Comparison of ENCODE assay signal across 20 cellular contexts in the genomic region with DNA sequence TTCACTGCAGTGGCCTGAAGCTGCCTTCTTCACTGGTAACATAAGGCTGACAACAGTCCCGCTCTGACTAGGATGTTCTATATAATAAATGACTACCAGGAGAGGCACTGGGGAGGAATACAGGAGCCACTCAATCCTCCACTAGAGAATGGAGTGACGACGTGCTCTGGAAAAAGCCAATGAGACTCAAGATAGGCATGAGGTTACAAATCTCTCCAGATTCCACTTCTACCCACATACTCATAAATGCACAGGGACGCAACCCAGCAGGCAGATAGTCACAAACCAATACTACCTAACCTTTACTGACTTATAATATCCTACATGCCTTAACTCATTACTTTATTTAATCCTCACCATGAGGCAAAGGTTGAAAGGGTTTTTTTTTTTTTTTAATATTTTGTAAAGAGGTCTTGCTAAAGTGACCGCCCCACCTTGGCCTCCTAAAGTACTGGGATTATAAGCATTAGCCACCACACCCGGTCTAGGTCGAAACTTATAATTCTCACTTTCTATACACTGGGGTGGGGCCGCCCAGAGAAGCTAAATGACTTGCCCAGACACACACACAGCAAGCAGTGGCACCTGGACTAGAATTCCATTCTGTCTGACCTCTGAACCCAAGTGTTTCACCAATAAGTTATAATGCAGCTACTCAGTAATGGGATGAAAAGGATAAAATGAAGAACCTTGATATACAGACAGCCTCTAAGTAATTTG. TPM values are rescaled to one million over a fixed set of nuclear protein-coding genes. Genes with fewer than 3 reads are reported as not detected.
DNase-seq lines count a peak whose midpoint lies in the region; ATAC-seq, FAIRE-seq and TF ChIP-seq lines count a peak whose summit lies in the region.
"Had no signal": no experiment of that assay in that cellular context is flagged by ENCODE, and none has a peak within 500 bp of the region (broad histone marks: within the 10 kb centered on the region; RNA-seq: fewer than 3 reads in every experiment).

No MANE protein-coding gene starts in this region.

- POLR2A ChIA-PET in GM12878 (lab: Charles Lee), result interaction anchor here (1.2 kb wide), 1 partner anchor 28 kb away, joined by 4 read pairs; no protein-coding TSS in a partner anchor

- no peak for FAIRE-seq in GM12878 (lab: Jason Lieb, UNC)

- peaks cover 32% of the 10 kb centered on the region for H3K4me1 Mint-ChIP-seq in activated CD8-positive, alpha-beta memory T cell treated with anti-CD3 and anti-CD28 coated beads, Interleukin-2, amount 10 ng/mL, durations not matched to agents 7 days and 5 days

- H3K4me3 Mint-ChIP-seq in activated CD8-positive, alpha-beta memory T cell treated with anti-CD3 and anti-CD28 coated beads, Interleukin-2, amount 10 ng/mL, durations not matched to agents 7 days and 5 days, result no peak overlapping the region
- H3K4me3 Mint-ChIP-seq: CD8-positive, alpha-beta T cell; dendritic cell treated with granulocyte-macrophage colony-stimulating factor and Interleukin-4, amounts not matched to agents 40 ng/mL and 50 ng/mL, for 4 days; nephron progenitor cell; T-helper 17 cell had no signal

- ATAC-seq in activated CD8-positive, alpha-beta memory T cell treated with anti-CD3 and anti-CD28 coated beads, Interleukin-2, amount 10 ng/mL, durations not matched to agents 7 days and 5 days, result no peak
- peak; percentile 96 for ATAC-seq in GM12878
- ATAC-seq in left lung, result peak; percentile 72
- no peak for ATAC-seq in GM18867 (IDR thresholded peaks at IDR 0.05; ENCODE audit: unreplicated experiment)
- ATAC-seq: activated CD4-positive, CD25-positive, alpha-beta regulatory T cell treated with anti-CD3 and anti-CD28 coated beads, Interleukin-2, amount 50 U/mL, for 24 hours; CD8-positive, alpha-beta T cell; T-helper 17 cell had no signal

- RAD21 ChIA-PET in GM12878 (lab: Charles Lee; ENCODE audit: unreplicated experiment), result no interaction called here

- H3K36me3 Mint-ChIP-seq in activated CD8-positive, alpha-beta memory T cell treated with anti-CD3 and anti-CD28 coated beads, Interleukin-2, amount 10 ng/mL, durations not matched to agents 7 days and 5 days, result no peaks in the 10 kb centered on the region
- H3K36me3 Mint-ChIP-seq: CD8-positive, alpha-beta T cell had no signal

- SMC1A ChIA-PET in GM12878 (lab: Charles Lee; ENCODE audit: uncharacterized antibody, unreplicated experiment), result interaction anchor here (0.7 to 1.0 kb wide), 3 partner anchors 9 to 32 kb away, joined by 3 read pairs; no protein-coding TSS in a partner anchor

- no peak for TF ChIP-seq POLR2A in GM12878 (IDR thresholded peaks at IDR 0.05; ENCODE audit: low read depth, low read length)
- TF ChIP-seq POLR2A in testis (IDR thresholded peaks at IDR 0.05), result no peak

- CTCF ChIA-PET in activated CD8-positive, alpha-beta memory T cell treated with anti-CD3 and anti-CD28 coated beads, Interleukin-2, amount 10 ng/mL, durations not matched to agents 7 days and 5 days (lab: Charles Lee), result no interaction called here
- CTCF ChIA-PET in GM12878 (lab: Yijun Ruan, JAX), result interaction anchor here (0.9 kb wide), 1 partner anchor 21 kb away, joined by 3 read pairs; no protein-coding TSS in a partner anchor

- H3K79me2 ChIP-seq in GM12878 (ENCODE audit: control insufficient read depth, insufficient read depth, low read length), result no peaks in the 10 kb centered on the region

- H3K27ac ChIP-seq in GM12878 (ENCODE audit: control insufficient read depth, insufficient read depth), result no peak overlapping the region
- no peak overlapping the region for H3K27ac ChIP-seq in left lung
- H3K27ac ChIP-seq in testis, result peak overlapping the region; percentile 12 to 76
- H3K27ac ChIP-seq: upper lobe of left lung had no signal

- no peak for TF ChIP-seq RAD21 in GM12878 (IDR thresholded peaks at IDR 0.05; ENCODE audit: insufficient read depth, low read depth, low read length)

- TF ChIP-seq CTCF in GM12878 (IDR thresholded peaks at IDR 0.05 in 2 of 3, conservative IDR thresholded peaks at IDR 0.05 in 1 of 3; ENCODE audit: control insufficient read depth in 2 of 3, extremely low read depth in 1 of 3, insufficient read depth in 1 of 3, low read depth in 3 of 3, low read length in 3 of 3), result no peak
- no peak for TF ChIP-seq CTCF in left lung (IDR thresholded peaks at IDR 0.05)
- TF ChIP-seq CTCF in testis (IDR thresholded peaks at IDR 0.05), result no peak

- no peaks in the 10 kb centered on the region for H3K27me3 Mint-ChIP-seq in activated CD8-positive, alpha-beta memory T cell treated with anti-CD3 and anti-CD28 coated beads, Interleukin-2, amount 10 ng/mL, durations not matched to agents 7 days and 5 days
- H3K27me3 Mint-ChIP-seq: dendritic cell treated with granulocyte-macrophage colony-stimulating factor and Interleukin-4, amounts not matched to agents 40 ng/mL and 50 ng/mL, for 4 days; T-helper 17 cell had no signal

- H4K20me1 ChIP-seq in GM12878 (ENCODE audit: control insufficient read depth, insufficient read depth), result no peaks in the 10 kb centered on the region; the same call in 1 of the 2 replicates

- intact Hi-C loops in GM12878 (cut with micrococcal nuclease; ENCODE audit: unreplicated experiment) (no loop called here), left lung (cut with DNase I) (no loop called here), testis (cut with DNase I; ENCODE audit: low total_unique reads) (no loop called here)

- no peaks in the 10 kb centered on the region for H3K27me3 ChIP-seq in GM12878 (replicated peaks in 1 of 2; ENCODE audit: control insufficient read depth in 2 of 2, insufficient read depth in 2 of 2, low read length in 1 of 2)
- H3K27me3 ChIP-seq in left lung, result no peaks in the 10 kb centered on the region
- no peaks in the 10 kb centered on the region for H3K27me3 ChIP-seq in testis
- H3K27me3 ChIP-seq: upper lobe of left lung had no signal

- H3K4me2 ChIP-seq in GM12878 (ENCODE audit: control insufficient read depth, insufficient read depth), result no peak overlapping the region; the same call in 1 of the 2 replicates

- no TSS peak for BruUV-seq in GM12878 (replicated peaks; lab: Mats Ljungman, UMichigan)

- H3K4me3 ChIP-seq in GM12878, result no peak overlapping the region
- H3K4me3 ChIP-seq in left lung, result no peak overlapping the region
- H3K4me3 ChIP-seq in testis, result no peak overlapping the region
- H3K4me3 ChIP-seq: upper lobe of left lung had no signal

- no peak for DNase-seq in activated CD8-positive, alpha-beta memory T cell treated with anti-CD3 and anti-CD28 coated beads, Interleukin-2, amount 10 ng/mL, durations not matched to agents 7 days and 5 days
- DNase-seq in activated CD8-positive, alpha-beta memory T cell treated with anti-CD3 and anti-CD28 coated beads, Interleukin-2, amount 50 U/mL, for 4 hours, result no peak
- no peak for DNase-seq in GM12878 (ENCODE audit: low read depth, low spot score)
- DNase-seq in left lung, result no peak
- DNase-seq in testis, result no peak
- no peak for DNase-seq in SKM-1 (lab: John Stamatoyannopoulos, UW; ENCODE audit: unreplicated experiment)
- DNase-seq in NCI-H1092 treated with DMSO at 0.1 percent for 48 hours (lab: John Stamatoyannopoulos, UW), result no peak
- DNase-seq: activated effector memory CD4-positive, alpha-beta T cell treated with anti-CD3 and anti-CD28 coated beads, Interleukin-2, amount 50 U/mL, for 16 hours; CD8-positive, alpha-beta T cell; NCI-H2171; NCI-H774; nephron progenitor cell; retina; RPMI8226; T-helper 17 cell had no signal

- in situ Hi-C loops in GM12878 (cut with MboI), result no loop called here

- H3K9ac ChIP-seq in GM12878 (ENCODE audit: control insufficient read depth, insufficient read depth, low read length), result no peak overlapping the region

- H3K4me1 ChIP-seq in GM12878 (ENCODE audit: control insufficient read depth, insufficient read depth, low read length) (peaks cover 7% of the 10 kb centered on the region; the same call in 1 of the 2 replicates), left lung (peaks cover 5 to 53% of the 10 kb centered on the region in 2 donors), testis (peaks cover 81% of the 10 kb centered on the region)

- H3K36me3 ChIP-seq in GM12878 (ENCODE audit: control insufficient read depth in 2 of 2, insufficient read depth in 2 of 2, low read length in 1 of 2), result no peaks in the 10 kb centered on the region
- H3K36me3 ChIP-seq in left lung, result no peaks in the 10 kb centered on the region
- H3K36me3 ChIP-seq in testis (ENCODE audit: low read depth, missing control alignments), result no peaks in the 10 kb centered on the region
- H3K36me3 ChIP-seq: upper lobe of left lung had no signal

- 59% methylated on average over 8 of the region's 8 CpGs for WGBS in GM12878 (ENCODE audit: insufficient coverage, insufficient replicate concordance, low lambda C conversion rate, missing lambda C conversion rate)
- WGBS in testis, 2 donors, result 91 to 96% methylated on average over 8 of the region's 8 CpGs

- H3K27ac Mint-ChIP-seq in activated CD8-positive, alpha-beta memory T cell treated with anti-CD3 and anti-CD28 coated beads, Interleukin-2, amount 10 ng/mL, durations not matched to agents 7 days and 5 days, result peak overlapping the region; percentile 3
- H3K27ac Mint-ChIP-seq: CD8-positive, alpha-beta T cell; dendritic cell treated with granulocyte-macrophage colony-stimulating factor and Interleukin-4, amounts not matched to agents 40 ng/mL and 50 ng/mL, for 4 days; nephron progenitor cell; T-helper 17 cell had no signal

- no peaks in the 10 kb centered on the region for H3K9me3 Mint-ChIP-seq in activated CD8-positive, alpha-beta memory T cell treated with anti-CD3 and anti-CD28 coated beads, Interleukin-2, amount 10 ng/mL, durations not matched to agents 7 days and 5 days (ENCODE audit: low read depth)
- H3K9me3 Mint-ChIP-seq: CD8-positive, alpha-beta T cell; dendritic cell treated with granulocyte-macrophage colony-stimulating factor and Interleukin-4, amounts not matched to agents 40 ng/mL and 50 ng/mL, for 4 days; nephron progenitor cell had no signal

- H3K9me3 ChIP-seq in GM12878 (replicated peaks; ENCODE audit: control insufficient read depth, insufficient read depth, low read length), result no peaks in the 10 kb centered on the region
- no peaks in the 10 kb centered on the region for H3K9me3 ChIP-seq in left lung
- H3K9me3 ChIP-seq in testis, result no peaks in the 10 kb centered on the region
- H3K9me3 ChIP-seq: upper lobe of left lung had no signal

- no peak for TF ChIP-seq EP300 in GM12878 (IDR thresholded peaks at IDR 0.05; ENCODE audit: borderline replicate concordance in 1 of 2, control insufficient read depth in 1 of 2, low read depth in 2 of 2, low read length in 2 of 2)

- no peak overlapping the region for H2AFZ ChIP-seq in GM12878 (ENCODE audit: control insufficient read depth, low read depth, low read length)

RNA-seq across cellular contexts. Expression of a gene that starts 33.7 kb away (rescaled TPM):
- 10 to 100 TPM; 19.8 to 33.0 TPM for total RNA-seq in activated CD8-positive, alpha-beta memory T cell treated with anti-CD3 and anti-CD28 coated beads, Interleukin-2, amount 10 ng/mL, durations not matched to agents 7 days and 5 days
- total RNA-seq in GM12878 (2013; cell fraction: nucleolus; rRNA removed), result 115 and 119 TPM in 2 replicates
- total RNA-seq in GM12878 (2014; rRNA removed) (6.2 and 7.0 TPM in 2 replicates), GM12878 (2014; rRNA removed; fragmentation: Illumina TruSeq; extraction: Trizol) (5.2 and 6.4 TPM in 2 replicates), GM12878 (2021) (11.7 and 12.5 TPM in 2 replicates), left lung (10 to 100 TPM; 56.4 to 71.2 TPM), testis (100 to 1,000 TPM; 218 to 221 TPM)
- 7.0 TPM for polyA plus RNA-seq in GM12878 (2011; ENCODE audit: low read depth)
- polyA plus RNA-seq in GM12878 (2011; rRNA removed) (11.9 and 19.2 TPM in 2 replicates), GM12878 (2014; fragmentation: Illumina TruSeq; extraction: Trizol) (3.8 and 8.5 TPM in 2 replicates), GM12878 (2014; fragmentation: Nextera tagmentation; extraction: Ambion mirVana) (under 1 TPM; 0.19 to 0.42 TPM), GM12878 (2014; rRNA removed) (8.4 and 9.3 TPM in 2 replicates), GM12878 (2016; fragmentation: Nextera tagmentation; extraction: Ambion mirVana) (10 to 100 TPM in 1 of 2 experiments, 1 to 10 TPM in 1; 7.8 to 11.3 TPM), testis (ENCODE audit: insufficient read depth, low read depth, low replicate concordance) (92.4 TPM)
- 13.0 and 13.4 TPM in 2 replicates for polyA plus RNA-seq in GM12878 (2011; cell fraction: cytosol; rRNA removed)
- polyA plus RNA-seq in GM12878 (2011; cell fraction: nucleus; rRNA removed), result 57.4 and 71.7 TPM in 2 replicates
- 8.3 and 8.5 TPM in 2 replicates for polyA plus RNA-seq in GM12878 (2012)
- 28.2 and 32.6 TPM in 2 replicates for polyA minus RNA-seq in GM12878 (2011; rRNA and poly(A)+ RNA removed)
- 5.6 and 7.7 TPM in 2 replicates for polyA minus RNA-seq in GM12878 (2011; cell fraction: cytosol; rRNA and poly(A)+ RNA removed)
- polyA minus RNA-seq in GM12878 (2011; cell fraction: nucleus; rRNA and poly(A)+ RNA removed), result 20.1 and 37.3 TPM in 2 replicates

RNA-seq across cellular contexts. Expression of a gene that starts 34.1 kb away (rescaled TPM):
- not detected for total RNA-seq in activated CD8-positive, alpha-beta memory T cell treated with anti-CD3 and anti-CD28 coated beads, Interleukin-2, amount 10 ng/mL, durations not matched to agents 7 days and 5 days
- total RNA-seq in GM12878 (2013; cell fraction: nucleolus; rRNA removed), result 0.44 and 2.1 TPM in 2 replicates
- total RNA-seq in GM12878 (2014; rRNA removed) (0.28 and 0.38 TPM in 2 replicates), GM12878 (2014; rRNA removed; fragmentation: Illumina TruSeq; extraction: Trizol) (not detected in 2 replicates), GM12878 (2021) (not detected in 2 replicates), left lung (1 to 10 TPM; 3.6 to 7.6 TPM), testis (10 to 100 TPM; 21.6 to 22.1 TPM)
- polyA plus RNA-seq in GM12878 (2011; ENCODE audit: low read depth), result 0.59 TPM
- polyA plus RNA-seq in GM12878 (2011; rRNA removed) (0.13 and 0.34 TPM in 2 replicates), GM12878 (2014; fragmentation: Illumina TruSeq; extraction: Trizol) (0.18 TPM in 1 of 2 replicates, not detected in the other), GM12878 (2014; fragmentation: Nextera tagmentation; extraction: Ambion mirVana) (under 1 TPM; 0.60 to 0.71 TPM), GM12878 (2014; rRNA removed) (not detected in 2 replicates), GM12878 (2016; fragmentation: Nextera tagmentation; extraction: Ambion mirVana) (1 to 10 TPM; 1.9 to 2.3 TPM), testis (ENCODE audit: insufficient read depth, low read depth, low replicate concordance) (57.4 TPM)
- 0.03 and 0.15 TPM in 2 replicates for polyA plus RNA-seq in GM12878 (2011; cell fraction: cytosol; rRNA removed)
- 0.44 and 0.60 TPM in 2 replicates for polyA plus RNA-seq in GM12878 (2011; cell fraction: nucleus; rRNA removed)
- 0.74 and 1.1 TPM in 2 replicates for polyA plus RNA-seq in GM12878 (2012)
- polyA minus RNA-seq in GM12878 (2011; rRNA and poly(A)+ RNA removed), result 0.15 and 0.37 TPM in 2 replicates
- polyA minus RNA-seq in GM12878 (2011; cell fraction: cytosol; rRNA and poly(A)+ RNA removed), result not detected in 2 replicates
- not detected in 2 replicates for polyA minus RNA-seq in GM12878 (2011; cell fraction: nucleus; rRNA and poly(A)+ RNA removed)
- total RNA-seq: H4, T-helper 17 cell had no signal

Comparison
In these comparisons a context has a peak if more than half of its experiments do, and no peak if none do; other contexts are left out.
1. ATAC-seq: peak in GM12878 (single experiment) and left lung (single experiment); none in activated CD8-positive, alpha-beta memory T cell treated with anti-CD3 and anti-CD28 coated beads, Interleukin-2, amount 10 ng/mL, durations not matched to agents 7 days and 5 days (single experiment) and GM18867 (single experiment).
2. H3K27ac ChIP-seq: peak in testis (2 of 2); none in GM12878 (single experiment) and left lung (0 of 2).